In the genomic region with DNA sequence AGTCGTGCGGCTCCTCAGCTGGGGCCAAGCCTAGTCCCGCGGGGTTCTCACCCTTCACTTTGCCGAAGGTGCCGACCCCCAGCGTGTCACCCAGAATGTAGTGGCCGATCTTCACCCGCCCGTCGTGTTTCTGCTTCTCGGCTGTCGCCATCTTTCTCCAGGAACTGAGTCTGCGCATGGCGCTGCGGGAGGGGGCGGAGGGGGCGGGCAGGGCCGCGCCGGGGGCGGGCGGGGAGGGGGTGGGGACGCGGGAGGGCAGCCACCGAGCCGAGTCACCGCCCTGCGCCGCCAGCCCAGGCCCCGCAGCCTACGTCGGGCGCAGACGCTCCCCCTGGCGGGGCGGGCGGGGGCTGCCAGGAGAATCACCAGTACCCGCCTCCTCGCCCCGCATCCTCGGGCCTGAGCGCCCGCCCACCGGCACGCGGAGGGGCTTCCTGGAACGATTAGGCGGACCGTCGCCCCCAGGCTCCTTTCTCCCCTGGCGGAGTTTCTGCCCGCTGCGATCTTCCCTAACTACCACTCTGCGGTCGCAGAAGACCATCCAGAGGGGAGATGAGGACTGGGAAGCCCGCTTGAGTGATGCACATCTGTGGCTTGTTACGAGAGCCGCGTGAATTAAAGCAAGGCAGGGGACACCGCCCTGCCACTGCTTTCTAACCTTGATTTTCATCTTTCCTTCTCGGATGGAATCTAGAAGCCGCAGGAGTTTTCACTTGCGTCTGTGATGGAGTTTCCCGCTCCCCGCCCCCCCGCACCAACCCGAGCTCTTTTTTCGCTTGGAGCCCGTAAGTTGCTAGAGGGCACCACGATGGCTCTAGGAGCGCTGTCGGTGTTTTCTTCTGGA, we compare ENCODE assay signal across 1 cellular context.
TF ChIP-seq lines count a peak whose summit lies in the region.

TSS of gene PRKAA1 (minus strand) at position 363 of the 844 bp plus-strand sequence. CDS start at position 178, 185 bp downstream.

TF ChIP-seq in HEK293, 187 proteins besides CTCF, POLR2A, EP300 and RAD21 (continued from another document and continues in another):
- TF ChIP-seq ZNF280D (tag by site-specific recombination; IDR thresholded peaks at IDR 0.05) (no peak), ZNF138 (tag by site-specific recombination; IDR thresholded peaks at IDR 0.05; ENCODE audit: borderline replicate concordance) (no peak), ZNF140 (tag by site-specific recombination; IDR thresholded peaks at IDR 0.05) (no peak), ZNF121 (tag by site-specific recombination; IDR thresholded peaks at IDR 0.05) (no peak), ZFP69B (tag by site-specific recombination; IDR thresholded peaks at IDR 0.05) (peak; percentile 11; the same call in 1 of the 2 replicates), ZNF366 (tag by site-specific recombination; conservative IDR thresholded peaks at IDR 0.05) (no peak), ZNF626 (tag by site-specific recombination; IDR thresholded peaks at IDR 0.05) (no peak), ZNF585B (tag by site-specific recombination; IDR thresholded peaks at IDR 0.05) (no peak), SP7 (tag by site-specific recombination; IDR thresholded peaks at IDR 0.05) (peak; percentile 70), MEIS1 (CRISPR knock-in tag; IDR thresholded peaks at IDR 0.05; ENCODE audit: borderline replicate concordance) (no peak), ZFP3 (tag by site-specific recombination; IDR thresholded peaks at IDR 0.05; ENCODE audit: low read depth) (no peak), ZNF354C (tag by site-specific recombination; IDR thresholded peaks at IDR 0.05; ENCODE audit: borderline replicate concordance, low read depth) (no peak), PRDM1 (tag by site-specific recombination; IDR thresholded peaks at IDR 0.05) (peak; percentile 83), KLF17 (tag by site-specific recombination; IDR thresholded peaks at IDR 0.05) (0 out of 2 replicates have a peak, but pooled peaks have one; percentile 22), ELK4 (IDR thresholded peaks at IDR 0.05; ENCODE audit: borderline replicate concordance, low read depth, low read length) (no peak), ZSCAN5A (tag by site-specific recombination; IDR thresholded peaks at IDR 0.05) (no peak; the same call in 1 of the 2 replicates), RBAK (tag by site-specific recombination; IDR thresholded peaks at IDR 0.05) (no peak), MYNN (tag by site-specific recombination; IDR thresholded peaks at IDR 0.05; ENCODE audit: borderline replicate concordance) (no peak), ZNF184 (tag by site-specific recombination; IDR thresholded peaks at IDR 0.05) (no peak), ZNF76 (tag by site-specific recombination; IDR thresholded peaks at IDR 0.05; ENCODE audit: borderline replicate concordance, low read depth) (peak; percentile 32; the same call in 1 of the 2 replicates), ZNF791 (tag by site-specific recombination; IDR thresholded peaks at IDR 0.05) (no peak), ZNF324 (tag by site-specific recombination; IDR thresholded peaks at IDR 0.05) (peak; percentile 31; the same call in 1 of the 2 replicates), GLIS2 (tag by site-specific recombination; IDR thresholded peaks at IDR 0.05) (peak; percentile 80), ZEB2 (tag by site-specific recombination; IDR thresholded peaks at IDR 0.05) (peak; percentile 89), YY2 (tag by site-specific recombination; IDR thresholded peaks at IDR 0.05) (no peak; the same call in 1 of the 2 replicates), ZNF350 (tag by site-specific recombination; IDR thresholded peaks at IDR 0.05) (no peak), ZNF202 (tag by site-specific recombination; IDR thresholded peaks at IDR 0.05; ENCODE audit: borderline replicate concordance) (no peak), YY1 (tag by site-specific recombination; IDR thresholded peaks at IDR 0.05) (peak; percentile 71), ZNF843 (tag by site-specific recombination; IDR thresholded peaks at IDR 0.05) (no peak; the same call in 1 of the 2 replicates), ZNF530 (tag by site-specific recombination; IDR thresholded peaks at IDR 0.05; ENCODE audit: low read depth) (no peak)
- TF ChIP-seq, protein P1, sequence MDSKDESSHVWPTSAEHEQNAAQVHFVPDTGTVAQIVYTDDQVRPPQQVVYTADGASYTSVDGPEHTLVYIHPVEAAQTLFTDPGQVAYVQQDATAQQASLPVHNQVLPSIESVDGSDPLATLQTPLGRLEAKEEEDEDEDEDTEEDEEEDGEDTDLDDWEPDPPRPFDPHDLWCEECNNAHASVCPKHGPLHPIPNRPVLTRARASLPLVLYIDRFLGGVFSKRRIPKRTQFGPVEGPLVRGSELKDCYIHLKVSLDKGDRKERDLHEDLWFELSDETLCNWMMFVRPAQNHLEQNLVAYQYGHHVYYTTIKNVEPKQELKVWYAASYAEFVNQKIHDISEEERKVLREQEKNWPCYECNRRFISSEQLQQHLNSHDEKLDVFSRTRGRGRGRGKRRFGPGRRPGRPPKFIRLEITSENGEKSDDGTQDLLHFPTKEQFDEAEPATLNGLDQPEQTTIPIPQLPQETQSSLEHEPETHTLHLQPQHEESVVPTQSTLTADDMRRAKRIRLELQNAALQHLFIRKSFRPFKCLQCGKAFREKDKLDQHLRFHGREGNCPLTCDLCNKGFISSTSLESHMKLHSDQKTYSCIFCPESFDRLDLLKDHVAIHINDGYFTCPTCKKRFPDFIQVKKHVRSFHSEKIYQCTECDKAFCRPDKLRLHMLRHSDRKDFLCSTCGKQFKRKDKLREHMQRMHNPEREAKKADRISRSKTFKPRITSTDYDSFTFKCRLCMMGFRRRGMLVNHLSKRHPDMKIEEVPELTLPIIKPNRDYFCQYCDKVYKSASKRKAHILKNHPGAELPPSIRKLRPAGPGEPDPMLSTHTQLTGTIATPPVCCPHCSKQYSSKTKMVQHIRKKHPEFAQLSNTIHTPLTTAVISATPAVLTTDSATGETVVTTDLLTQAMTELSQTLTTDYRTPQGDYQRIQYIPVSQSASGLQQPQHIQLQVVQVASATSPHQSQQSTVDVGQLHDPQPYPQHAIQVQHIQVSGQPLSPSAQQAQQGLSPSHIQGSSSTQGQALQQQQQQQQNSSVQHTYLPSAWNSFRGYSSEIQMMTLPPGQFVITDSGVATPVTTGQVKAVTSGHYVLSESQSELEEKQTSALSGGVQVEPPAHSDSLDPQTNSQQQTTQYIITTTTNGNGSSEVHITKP (tag by site-specific recombination; IDR thresholded peaks at IDR 0.05) = peak; percentile 86
- TF ChIP-seq, protein P2, sequence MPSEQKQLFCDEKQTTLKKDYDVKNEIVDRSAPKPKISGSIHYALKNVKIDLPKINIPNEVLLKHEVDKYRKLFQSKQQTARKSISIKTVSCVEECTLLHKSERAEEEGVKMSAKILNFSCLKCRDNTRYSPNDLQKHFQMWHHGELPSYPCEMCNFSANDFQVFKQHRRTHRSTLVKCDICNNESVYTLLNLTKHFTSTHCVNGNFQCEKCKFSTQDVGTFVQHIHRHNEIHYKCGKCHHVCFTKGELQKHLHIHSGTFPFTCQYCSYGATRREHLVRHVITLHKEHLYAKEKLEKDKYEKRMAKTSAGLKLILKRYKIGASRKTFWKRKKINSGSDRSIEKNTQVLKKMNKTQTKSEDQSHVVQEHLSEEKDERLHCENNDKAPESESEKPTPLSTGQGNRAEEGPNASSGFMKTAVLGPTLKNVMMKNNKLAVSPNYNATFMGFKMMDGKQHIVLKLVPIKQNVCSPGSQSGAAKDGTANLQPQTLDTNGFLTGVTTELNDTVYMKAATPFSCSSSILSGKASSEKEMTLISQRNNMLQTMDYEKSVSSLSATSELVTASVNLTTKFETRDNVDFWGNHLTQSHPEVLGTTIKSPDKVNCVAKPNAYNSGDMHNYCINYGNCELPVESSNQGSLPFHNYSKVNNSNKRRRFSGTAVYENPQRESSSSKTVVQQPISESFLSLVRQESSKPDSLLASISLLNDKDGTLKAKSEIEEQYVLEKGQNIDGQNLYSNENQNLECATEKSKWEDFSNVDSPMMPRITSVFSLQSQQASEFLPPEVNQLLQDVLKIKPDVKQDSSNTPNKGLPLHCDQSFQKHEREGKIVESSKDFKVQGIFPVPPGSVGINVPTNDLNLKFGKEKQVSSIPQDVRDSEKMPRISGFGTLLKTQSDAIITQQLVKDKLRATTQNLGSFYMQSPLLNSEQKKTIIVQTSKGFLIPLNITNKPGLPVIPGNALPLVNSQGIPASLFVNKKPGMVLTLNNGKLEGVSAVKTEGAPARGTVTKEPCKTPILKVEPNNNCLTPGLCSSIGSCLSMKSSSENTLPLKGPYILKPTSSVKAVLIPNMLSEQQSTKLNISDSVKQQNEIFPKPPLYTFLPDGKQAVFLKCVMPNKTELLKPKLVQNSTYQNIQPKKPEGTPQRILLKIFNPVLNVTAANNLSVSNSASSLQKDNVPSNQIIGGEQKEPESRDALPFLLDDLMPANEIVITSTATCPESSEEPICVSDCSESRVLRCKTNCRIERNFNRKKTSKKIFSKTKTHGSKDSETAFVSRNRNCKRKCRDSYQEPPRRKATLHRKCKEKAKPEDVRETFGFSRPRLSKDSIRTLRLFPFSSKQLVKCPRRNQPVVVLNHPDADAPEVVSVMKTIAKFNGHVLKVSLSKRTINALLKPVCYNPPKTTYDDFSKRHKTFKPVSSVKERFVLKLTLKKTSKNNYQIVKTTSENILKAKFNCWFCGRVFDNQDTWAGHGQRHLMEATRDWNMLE (tag by site-specific recombination; conservative IDR thresholded peaks at IDR 0.05; ENCODE audit: low read depth) = 0 out of 2 replicates have a peak, but pooled peaks have one; percentile 3
- TF ChIP-seq, protein P3, sequence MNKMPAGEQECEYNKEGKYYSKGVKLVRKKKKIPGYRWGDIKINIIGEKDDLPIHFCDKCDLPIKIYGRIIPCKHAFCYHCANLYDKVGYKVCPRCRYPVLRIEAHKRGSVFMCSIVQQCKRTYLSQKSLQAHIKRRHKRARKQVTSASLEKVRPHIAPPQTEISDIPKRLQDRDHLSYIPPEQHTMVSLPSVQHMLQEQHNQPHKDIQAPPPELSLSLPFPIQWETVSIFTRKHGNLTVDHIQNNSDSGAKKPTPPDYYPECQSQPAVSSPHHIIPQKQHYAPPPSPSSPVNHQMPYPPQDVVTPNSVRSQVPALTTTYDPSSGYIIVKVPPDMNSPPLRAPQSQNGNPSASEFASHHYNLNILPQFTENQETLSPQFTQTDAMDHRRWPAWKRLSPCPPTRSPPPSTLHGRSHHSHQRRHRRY (tag by site-specific recombination; IDR thresholded peaks at IDR 0.05) = no peak
- TF ChIP-seq, protein P4, sequence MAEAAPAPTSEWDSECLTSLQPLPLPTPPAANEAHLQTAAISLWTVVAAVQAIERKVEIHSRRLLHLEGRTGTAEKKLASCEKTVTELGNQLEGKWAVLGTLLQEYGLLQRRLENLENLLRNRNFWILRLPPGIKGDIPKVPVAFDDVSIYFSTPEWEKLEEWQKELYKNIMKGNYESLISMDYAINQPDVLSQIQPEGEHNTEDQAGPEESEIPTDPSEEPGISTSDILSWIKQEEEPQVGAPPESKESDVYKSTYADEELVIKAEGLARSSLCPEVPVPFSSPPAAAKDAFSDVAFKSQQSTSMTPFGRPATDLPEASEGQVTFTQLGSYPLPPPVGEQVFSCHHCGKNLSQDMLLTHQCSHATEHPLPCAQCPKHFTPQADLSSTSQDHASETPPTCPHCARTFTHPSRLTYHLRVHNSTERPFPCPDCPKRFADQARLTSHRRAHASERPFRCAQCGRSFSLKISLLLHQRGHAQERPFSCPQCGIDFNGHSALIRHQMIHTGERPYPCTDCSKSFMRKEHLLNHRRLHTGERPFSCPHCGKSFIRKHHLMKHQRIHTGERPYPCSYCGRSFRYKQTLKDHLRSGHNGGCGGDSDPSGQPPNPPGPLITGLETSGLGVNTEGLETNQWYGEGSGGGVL (tag by site-specific recombination; IDR thresholded peaks at IDR 0.05) = peak; percentile 51; the same call in 1 of the 2 replicates
